ENCODE assay signal across 35 cellular contexts in the genomic region with DNA sequence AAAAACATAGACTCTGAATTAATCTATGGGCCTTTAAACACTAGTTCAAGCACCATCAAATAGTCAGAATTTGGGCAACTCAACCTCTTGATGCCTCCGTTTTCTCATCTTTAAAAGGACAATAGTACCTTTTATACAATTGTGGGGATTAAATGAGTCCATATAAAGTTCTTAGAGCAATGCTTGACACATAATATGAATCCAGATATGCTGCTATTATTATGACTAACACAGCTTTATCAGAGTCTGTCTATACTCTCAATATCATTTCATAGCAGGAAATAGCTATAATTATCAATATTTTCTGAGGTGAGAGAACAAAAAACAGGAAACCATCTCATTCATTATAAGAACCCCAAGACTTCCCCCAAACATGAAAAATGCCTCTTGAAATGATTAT.
"Had no signal": no experiment of that assay in that cellular context is flagged by ENCODE, and none has a peak within 500 bp of the region (broad histone marks: within the 10 kb centered on the region; RNA-seq: fewer than 3 reads in every experiment).

No MANE protein-coding gene starts in this region.

- ATAC-seq: activated naive CD8-positive, alpha-beta T cell treated with anti-CD3 and anti-CD28 coated beads, Interleukin-2, amount 50 U/mL, for 24 hours; activated T-cell treated with anti-CD3 and anti-CD28 coated beads, Interleukin-2, amount 50 U/mL, for 4 hours; activated T-helper 17 cell treated with anti-CD3 and anti-CD28 coated beads, Interleukin-2, amount 50 U/mL, for 72 hours; body of pancreas had no signal

- H3K4me1 Mint-ChIP-seq: activated naive CD4-positive, alpha-beta T cell treated with anti-CD3 and anti-CD28 coated beads, Interleukin-2, amount 10 ng/mL, durations not matched to agents 7 days and 5 days; activated naive CD4-positive, alpha-beta T cell treated with anti-CD3 and anti-CD28 coated beads, Interleukin-2, amount 50 U/mL, for 24 hours; activated naive CD8-positive, alpha-beta T cell treated with anti-CD3 and anti-CD28 coated beads for 36 hours; activated naive CD8-positive, alpha-beta T cell treated with anti-CD3 and anti-CD28 coated beads, Interleukin-2, amount 10 ng/mL, durations not matched to agents 7 days and 5 days; activated naive CD8-positive, alpha-beta T cell treated with anti-CD3 and anti-CD28 coated beads, Interleukin-2, amount 50 U/mL, for 24 hours; activated T-helper 17 cell treated with anti-CD3 and anti-CD28 coated beads, Interleukin-2, amount 50 U/mL, for 72 hours; brain; central memory CD8-positive, alpha-beta T cell had no signal

- H3K4me3 Mint-ChIP-seq: activated naive CD4-positive, alpha-beta T cell treated with anti-CD3 and anti-CD28 coated beads for 36 hours; activated naive CD4-positive, alpha-beta T cell treated with anti-CD3 and anti-CD28 coated beads, Interleukin-2, amount 10 ng/mL, durations not matched to agents 7 days and 5 days; activated naive CD4-positive, alpha-beta T cell treated with anti-CD3 and anti-CD28 coated beads, Interleukin-2, amount 50 U/mL, for 24 hours; activated naive CD8-positive, alpha-beta T cell; activated naive CD8-positive, alpha-beta T cell treated with anti-CD3 and anti-CD28 coated beads for 36 hours; activated naive CD8-positive, alpha-beta T cell treated with anti-CD3 and anti-CD28 coated beads, Interleukin-2, amount 10 ng/mL, durations not matched to agents 7 days and 5 days; activated naive CD8-positive, alpha-beta T cell treated with anti-CD3 and anti-CD28 coated beads, Interleukin-2, amount 50 U/mL, for 24 hours; activated T-cell treated with anti-CD3 and anti-CD28 coated beads, Interleukin-2, amount 50 U/mL, for 24 hours; activated T-cell treated with anti-CD3 and anti-CD28 coated beads, Interleukin-2, amount 50 U/mL, for 4 hours; activated T-cell treated with anti-CD3 and anti-CD28 coated beads, Interleukin-2, amount 50 U/mL, for 72 hours; activated T-helper 1 cell treated with anti-CD3 and anti-CD28 coated beads, Interleukin-12 subunit alpha, Interleukin-12 subunit beta, Interleukin-2, Interleukin-4 antibody, amounts not matched to agents 30 ng/mL and 10 ng/mL and 1 ng/mL, durations not matched to agents 14 hours and 24 hours and 36 hours; activated T-helper 17 cell treated with anti-CD3 and anti-CD28 coated beads, Interleukin-2, amount 50 U/mL, for 72 hours; brain; central memory CD8-positive, alpha-beta T cell had no signal

- H3K27ac Mint-ChIP-seq: activated naive CD4-positive, alpha-beta T cell treated with anti-CD3 and anti-CD28 coated beads for 36 hours; activated naive CD4-positive, alpha-beta T cell treated with anti-CD3 and anti-CD28 coated beads, Interleukin-2, amount 10 ng/mL, durations not matched to agents 7 days and 5 days; activated naive CD4-positive, alpha-beta T cell treated with anti-CD3 and anti-CD28 coated beads, Interleukin-2, amount 50 U/mL, for 24 hours; activated naive CD8-positive, alpha-beta T cell; activated naive CD8-positive, alpha-beta T cell treated with anti-CD3 and anti-CD28 coated beads for 36 hours; activated naive CD8-positive, alpha-beta T cell treated with anti-CD3 and anti-CD28 coated beads, Interleukin-2, amount 10 ng/mL, durations not matched to agents 7 days and 5 days; activated naive CD8-positive, alpha-beta T cell treated with anti-CD3 and anti-CD28 coated beads, Interleukin-2, amount 50 U/mL, for 24 hours; activated T-cell treated with anti-CD3 and anti-CD28 coated beads, Interleukin-2, amount 50 U/mL, for 24 hours; activated T-cell treated with anti-CD3 and anti-CD28 coated beads, Interleukin-2, amount 50 U/mL, for 72 hours; activated T-helper 1 cell treated with anti-CD3 and anti-CD28 coated beads, Interleukin-12 subunit alpha, Interleukin-12 subunit beta, Interleukin-2, Interleukin-4 antibody, amounts not matched to agents 30 ng/mL and 10 ng/mL and 1 ng/mL, durations not matched to agents 14 hours and 24 hours and 36 hours; activated T-helper 17 cell treated with anti-CD3 and anti-CD28 coated beads, Interleukin-2, amount 50 U/mL, for 72 hours; activated T-helper 2 cell treated with anti-CD3 and anti-CD28 coated beads, Interferon-gamma antibody, Interleukin-2, Interleukin-4, amounts not matched to agents 10 μg/mL and 5 μg/mL and 100 μg/mL, durations not matched to agents 14 hours and 24 hours and 36 hours; brain had no signal

- H3K36me3 Mint-ChIP-seq: activated naive CD4-positive, alpha-beta T cell treated with anti-CD3 and anti-CD28 coated beads, Interleukin-2, amount 10 ng/mL, durations not matched to agents 7 days and 5 days; activated naive CD4-positive, alpha-beta T cell treated with anti-CD3 and anti-CD28 coated beads, Interleukin-2, amount 50 U/mL, for 24 hours; activated naive CD4-positive, alpha-beta T cell treated with anti-CD3 and anti-CD28 coated beads, Interleukin-2, amount 50 U/mL, for 72 hours; activated naive CD8-positive, alpha-beta T cell; activated naive CD8-positive, alpha-beta T cell treated with anti-CD3 and anti-CD28 coated beads for 36 hours; activated naive CD8-positive, alpha-beta T cell treated with anti-CD3 and anti-CD28 coated beads, Interleukin-2, amount 10 ng/mL, durations not matched to agents 7 days and 5 days; brain had no signal

- DNase-seq: activated effector memory CD4-positive, alpha-beta T cell treated with anti-CD3 and anti-CD28 coated beads, Interleukin-2, amount 50 U/mL, for 16 hours; activated effector memory CD4-positive, alpha-beta T cell treated with Interleukin-2 at 50 U/mL for 16 hours; activated gamma-delta T cell; activated gamma-delta T cell treated with Interleukin-2 at 50 U/mL for 16 hours; activated naive CD4-positive, alpha-beta T cell; activated naive CD4-positive, alpha-beta T cell treated with anti-CD3 and anti-CD28 coated beads for 36 hours; activated naive CD4-positive, alpha-beta T cell treated with anti-CD3 and anti-CD28 coated beads, Interleukin-2, amount 10 ng/mL, durations not matched to agents 7 days and 5 days; activated naive CD4-positive, alpha-beta T cell treated with anti-CD3 and anti-CD28 coated beads, Interleukin-2, amount 50 U/mL, for 16 hours; activated naive CD4-positive, alpha-beta T cell treated with Interleukin-2 at 50 U/mL for 16 hours; activated naive CD8-positive, alpha-beta T cell treated with anti-CD3 and anti-CD28 coated beads for 36 hours; activated naive CD8-positive, alpha-beta T cell treated with anti-CD3 and anti-CD28 coated beads, Interleukin-2, amount 10 ng/mL, durations not matched to agents 7 days and 5 days; activated naive CD8-positive, alpha-beta T cell treated with anti-CD3 and anti-CD28 coated beads, Interleukin-2, amount 50 U/mL, for 24 hours; activated T-cell treated with anti-CD3 and anti-CD28 coated beads, Interleukin-2, amount 50 U/mL, for 1 hour; activated T-cell treated with anti-CD3 and anti-CD28 coated beads, Interleukin-2, amount 50 U/mL, for 24 hours; activated T-cell treated with anti-CD3 and anti-CD28 coated beads, Interleukin-2, amount 50 U/mL, for 4 hours; activated T-cell treated with anti-CD3 and anti-CD28 coated beads, Interleukin-2, amount 50 U/mL, for 48 hours; activated T-cell treated with anti-CD3 and anti-CD28 coated beads, Interleukin-2, amount 50 U/mL, for 72 hours; adrenal gland; amniotic stem cell; amygdala; anterior cingulate cortex; aorta; body of pancreas; brain microvascular endothelial cell; caudate nucleus; central memory CD4-positive, alpha-beta T cell; cerebellar nuclear complex had no signal
